In genomic region chr12:46530373-46531056, GRCh38 we compare ENCODE assay signal across 20 cellular contexts.
DNase-seq lines count a peak whose midpoint lies in the region; ATAC-seq and TF ChIP-seq lines count a peak whose summit lies in the region.
"Had no signal": no experiment of that assay in that cellular context is flagged by ENCODE, and none has a peak within 500 bp of the region (broad histone marks: within the 10 kb centered on the region; RNA-seq: fewer than 3 reads in every experiment).

No MANE protein-coding gene starts in this region.

- intact Hi-C loops in Right ventricle myocardium inferior (cut with DNase I) (loop anchor here (2.0 kb wide), 1 partner anchor 14 kb away; no protein-coding TSS in a partner anchor), cardiac septum (cut with DNase I) (loop anchor here (10.0 kb wide), 1 partner anchor 124 kb away; no protein-coding TSS in a partner anchor)

- H2BK15ac ChIP-seq in mesenchymal stem cell (ENCODE audit: low read depth, poor library complexity, severe bottlenecking): peak overlapping the region; percentile 99

- H2BK120ac ChIP-seq in mesenchymal stem cell (ENCODE audit: low read depth, low read length): peak overlapping the region; percentile 6

- no peaks in the 10 kb centered on the region for H3K36me3 ChIP-seq in mesenchymal stem cell (ENCODE audit: control insufficient read depth in 1 of 2, insufficient read depth in 2 of 2, low read depth in 1 of 2, low read length in 2 of 2)
- H3K36me3 ChIP-seq: HAP-1, Peyer's patch had no signal

- H3K27me3 ChIP-seq in mesenchymal stem cell (ENCODE audit: control insufficient read depth in 1 of 2, insufficient read depth in 1 of 2, low read length in 2 of 2): no peaks in the 10 kb centered on the region
- H3K27me3 ChIP-seq: Peyer's patch had no signal

- ATAC-seq in Right ventricle myocardium inferior (peak; percentile 26), HG03521 (IDR thresholded peaks at IDR 0.05; ENCODE audit: unreplicated experiment) (no peak)
- ATAC-seq in stimulated activated effector memory CD8-positive, alpha-beta T cell treated with anti-CD3 and anti-CD28 coated beads, Interleukin-12 subunit alpha, Interleukin-12 subunit beta, amount 100 ng/mL, for 72 hours: peak; percentile 32
- ATAC-seq: K562 had no signal

- no peak for TF ChIP-seq CTCF in chondrocyte (IDR thresholded peaks at IDR 0.05)

- H3K27me3 Mint-ChIP-seq in chondrocyte (ENCODE audit: low read depth): no peaks in the 10 kb centered on the region
- H3K27me3 Mint-ChIP-seq: B cell had no signal

- H3K27ac Mint-ChIP-seq in chondrocyte (ENCODE audit: unreplicated experiment): no peak overlapping the region
- H3K27ac Mint-ChIP-seq in stimulated activated effector memory CD8-positive, alpha-beta T cell treated with anti-CD3 and anti-CD28 coated beads, Interleukin-12 subunit alpha, Interleukin-12 subunit beta, amount 100 ng/mL, for 72 hours: no peak overlapping the region
- H3K27ac Mint-ChIP-seq: B cell had no signal

- peak overlapping the region in 1 of 2 experiments; percentile 32 for H3K4ac ChIP-seq in mesenchymal stem cell (ENCODE audit: low read depth in 1 of 2, low read length in 2 of 2)

- peak overlapping the region; percentile 45 for H4K8ac ChIP-seq in mesenchymal stem cell (ENCODE audit: low read length)

- no peak overlapping the region for H3K23ac ChIP-seq in mesenchymal stem cell (ENCODE audit: low read length in 2 of 2)

- no peak overlapping the region for H3K4me2 ChIP-seq in mesenchymal stem cell (ENCODE audit: low read length, poor library complexity, severe bottlenecking)

- peak overlapping the region in 1 of 2 experiments; percentile 87 for H2BK12ac ChIP-seq in mesenchymal stem cell (ENCODE audit: low read length in 2 of 2)

- WGBS in mesenchymal stem cell: 96% methylated on average over 14 of the region's 14 CpGs

- H3K4me3 Mint-ChIP-seq in chondrocyte (ENCODE audit: unreplicated experiment): no peak overlapping the region
- no peak overlapping the region for H3K4me3 Mint-ChIP-seq in stimulated activated effector memory CD8-positive, alpha-beta T cell treated with anti-CD3 and anti-CD28 coated beads, Interleukin-12 subunit alpha, Interleukin-12 subunit beta, amount 100 ng/mL, for 72 hours
- H3K4me3 Mint-ChIP-seq: B cell had no signal

- peaks cover 13% of the 10 kb centered on the region for H3K4me1 ChIP-seq in mesenchymal stem cell (ENCODE audit: control insufficient read depth, insufficient read depth, low read depth, low read length)
- H3K4me1 ChIP-seq: HAP-1, Peyer's patch had no signal

- peaks cover 15% of the 10 kb centered on the region for H3K4me1 Mint-ChIP-seq in chondrocyte (ENCODE audit: low read depth)
- H3K4me1 Mint-ChIP-seq in stimulated activated effector memory CD8-positive, alpha-beta T cell treated with anti-CD3 and anti-CD28 coated beads, Interleukin-12 subunit alpha, Interleukin-12 subunit beta, amount 100 ng/mL, for 72 hours: peaks cover 5% of the 10 kb centered on the region

- H2AFZ ChIP-seq in mesenchymal stem cell (ENCODE audit: low read depth, low read length): peak overlapping the region; percentile 6

- no peaks in the 10 kb centered on the region for H3K9me3 ChIP-seq in mesenchymal stem cell (ENCODE audit: control insufficient read depth, low read length)
- H3K9me3 ChIP-seq: HAP-1, Peyer's patch had no signal

- H3K14ac ChIP-seq in mesenchymal stem cell (ENCODE audit: low read length in 2 of 2): peak overlapping the region in 1 of 2 experiments; percentile 89

- H3K36me3 Mint-ChIP-seq in chondrocyte (ENCODE audit: low read depth): peaks cover 4% of the 10 kb centered on the region
- H3K36me3 Mint-ChIP-seq in stimulated activated effector memory CD8-positive, alpha-beta T cell treated with anti-CD3 and anti-CD28 coated beads, Interleukin-12 subunit alpha, Interleukin-12 subunit beta, amount 100 ng/mL, for 72 hours: no peaks in the 10 kb centered on the region

- peaks cover 2% of the 10 kb centered on the region for H3K79me1 ChIP-seq in mesenchymal stem cell (replicated peaks; ENCODE audit: low read length, poor library complexity, severe bottlenecking)

- DNase-seq in Right ventricle myocardium inferior (ENCODE audit: missing footprints): peak; percentile 54
- DNase-seq in cardiac septum (ENCODE audit: low spot score): no peak
- peak; percentile 85 for DNase-seq in chondrocyte (ENCODE audit: low spot score)
- DNase-seq in mesenchymal stem cell: no peak
- no peak for DNase-seq in stimulated activated effector memory CD8-positive, alpha-beta T cell treated with anti-CD3 and anti-CD28 coated beads, Interleukin-12 subunit alpha, Interleukin-12 subunit beta, amount 100 ng/mL, for 72 hours (ENCODE audit: low spot score in 2 of 2)
- DNase-seq in EL: no peak
- no peak for DNase-seq in activated T-cell treated with anti-CD3 and anti-CD28 coated beads, Interleukin-2, amount 50 U/mL, for 48 hours
- DNase-seq: 8988T; DMS 273 treated with DMSO at 0.1 percent for 48 hours; DND-41; NCI-H1105; NCI-H1694; NCI-H2081 treated with DMSO at 0.1 percent for 48 hours; NK-92 treated with Interleukin-12 subunit alpha and Interleukin-12 subunit beta, amount 100 ng/mL, for 24 hours; Peyer's patch; SHP77 treated with DMSO at 0.1 percent for 48 hours had no signal

- peak overlapping the region; percentile 58 to 86 for H3K18ac ChIP-seq in mesenchymal stem cell (ENCODE audit: low read depth in 1 of 2, low read length in 2 of 2)

- H3K4me3 ChIP-seq in mesenchymal stem cell (ENCODE audit: insufficient read depth in 1 of 2, low read depth in 1 of 2, low read length in 2 of 2): no peak overlapping the region
- H3K4me3 ChIP-seq: HAP-1, K562, Peyer's patch had no signal

- peaks cover 7% of the 10 kb centered on the region for H3K9me3 Mint-ChIP-seq in chondrocyte (ENCODE audit: low read depth)
- no peaks in the 10 kb centered on the region for H3K9me3 Mint-ChIP-seq in stimulated activated effector memory CD8-positive, alpha-beta T cell treated with anti-CD3 and anti-CD28 coated beads, Interleukin-12 subunit alpha, Interleukin-12 subunit beta, amount 100 ng/mL, for 72 hours

- H2AK5ac ChIP-seq in mesenchymal stem cell (ENCODE audit: low read length, severe bottlenecking): no peak overlapping the region

- H2BK5ac ChIP-seq in mesenchymal stem cell (ENCODE audit: low read depth, low read length, poor library complexity, severe bottlenecking): no peak overlapping the region

- no peak overlapping the region for H3K9ac ChIP-seq in mesenchymal stem cell (ENCODE audit: low read length)

- H3K27ac ChIP-seq in mesenchymal stem cell (ENCODE audit: low read length, poor library complexity, severe bottlenecking): no peak overlapping the region
- H3K27ac ChIP-seq: Peyer's patch had no signal

- peak overlapping the region; percentile 77 for H4K91ac ChIP-seq in mesenchymal stem cell (ENCODE audit: low read length)

Comparison
In these comparisons a context has a peak if more than half of its experiments do, and no peak if none do; other contexts are left out.
1. DNase-seq: peak in Right ventricle myocardium inferior (single experiment) and chondrocyte (single experiment); none in cardiac septum (single experiment), mesenchymal stem cell (single experiment), stimulated activated effector memory CD8-positive, alpha-beta T cell treated with anti-CD3 and anti-CD28 coated beads, Interleukin-12 subunit alpha, Interleukin-12 subunit beta, amount 100 ng/mL, for 72 hours (0 of 2), EL (single experiment) and activated T-cell treated with anti-CD3 and anti-CD28 coated beads, Interleukin-2, amount 50 U/mL, for 48 hours (0 of 2).